Comparison of ENCODE assay signal across 11 cellular contexts in genomic region chr6:40320947-40321346, GRCh38.
"Had no signal": no experiment of that assay in that cellular context is flagged by ENCODE, and none has a peak within 500 bp of the region (broad histone marks: within the 10 kb centered on the region; RNA-seq: fewer than 3 reads in every experiment).

No MANE protein-coding gene starts in this region.

- H3K36me3 ChIP-seq: HAP-1 had no signal

- DNase-seq: GM23248, GOT3, H7, H9, HCEC 1CT, HFFc6 had no signal

- H3K27ac ChIP-seq: GM23248 had no signal

- H3K4me3 ChIP-seq: GM23248, GM23338, HAP-1 had no signal

- FAIRE-seq: H1, H54 had no signal

- H3K4me2 ChIP-seq: GM23338 had no signal

- ATAC-seq: GM23338, HCT116 had no signal

- H3K9ac ChIP-seq: GM23248 had no signal

- H3K4me1 ChIP-seq: HAP-1 had no signal

- H3K9me3 ChIP-seq: HAP-1 had no signal

- H2AFZ ChIP-seq: GM23248, GM23338 had no signal
